ENCODE assay signal across 1 cellular context in genomic region chr2:105754999-105755398, GRCh38.
TF ChIP-seq lines count a peak whose summit lies in the region.

No MANE protein-coding gene starts in this region.

TF ChIP-seq in GM23338, 12 proteins besides CTCF, POLR2A, EP300 and RAD21 (continued from another document):
- TF ChIP-seq, protein P1, sequence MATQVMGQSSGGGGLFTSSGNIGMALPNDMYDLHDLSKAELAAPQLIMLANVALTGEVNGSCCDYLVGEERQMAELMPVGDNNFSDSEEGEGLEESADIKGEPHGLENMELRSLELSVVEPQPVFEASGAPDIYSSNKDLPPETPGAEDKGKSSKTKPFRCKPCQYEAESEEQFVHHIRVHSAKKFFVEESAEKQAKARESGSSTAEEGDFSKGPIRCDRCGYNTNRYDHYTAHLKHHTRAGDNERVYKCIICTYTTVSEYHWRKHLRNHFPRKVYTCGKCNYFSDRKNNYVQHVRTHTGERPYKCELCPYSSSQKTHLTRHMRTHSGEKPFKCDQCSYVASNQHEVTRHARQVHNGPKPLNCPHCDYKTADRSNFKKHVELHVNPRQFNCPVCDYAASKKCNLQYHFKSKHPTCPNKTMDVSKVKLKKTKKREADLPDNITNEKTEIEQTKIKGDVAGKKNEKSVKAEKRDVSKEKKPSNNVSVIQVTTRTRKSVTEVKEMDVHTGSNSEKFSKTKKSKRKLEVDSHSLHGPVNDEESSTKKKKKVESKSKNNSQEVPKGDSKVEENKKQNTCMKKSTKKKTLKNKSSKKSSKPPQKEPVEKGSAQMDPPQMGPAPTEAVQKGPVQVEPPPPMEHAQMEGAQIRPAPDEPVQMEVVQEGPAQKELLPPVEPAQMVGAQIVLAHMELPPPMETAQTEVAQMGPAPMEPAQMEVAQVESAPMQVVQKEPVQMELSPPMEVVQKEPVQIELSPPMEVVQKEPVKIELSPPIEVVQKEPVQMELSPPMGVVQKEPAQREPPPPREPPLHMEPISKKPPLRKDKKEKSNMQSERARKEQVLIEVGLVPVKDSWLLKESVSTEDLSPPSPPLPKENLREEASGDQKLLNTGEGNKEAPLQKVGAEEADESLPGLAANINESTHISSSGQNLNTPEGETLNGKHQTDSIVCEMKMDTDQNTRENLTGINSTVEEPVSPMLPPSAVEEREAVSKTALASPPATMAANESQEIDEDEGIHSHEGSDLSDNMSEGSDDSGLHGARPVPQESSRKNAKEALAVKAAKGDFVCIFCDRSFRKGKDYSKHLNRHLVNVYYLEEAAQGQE (IDR thresholded peaks at IDR 0.05; ENCODE audit: unreplicated experiment), result no peak
- TF ChIP-seq EZH2 (IDR thresholded peaks at IDR 0.05; ENCODE audit: low read depth, unreplicated experiment) (no peak), ZNF331 (CRISPR knock-in tag; IDR thresholded peaks at IDR 0.05; ENCODE audit: low read depth) (no peak), ZNF462 (CRISPR knock-in tag; IDR thresholded peaks at IDR 0.05) (no peak), POLR2AphosphoS5 (IDR thresholded peaks at IDR 0.05; ENCODE audit: low read depth) (no peak), JUNB (IDR thresholded peaks at IDR 0.05; ENCODE audit: unreplicated experiment) (no peak), NANOG (IDR thresholded peaks at IDR 0.05; ENCODE audit: borderline replicate concordance) (no peak)
